In the genomic region with DNA sequence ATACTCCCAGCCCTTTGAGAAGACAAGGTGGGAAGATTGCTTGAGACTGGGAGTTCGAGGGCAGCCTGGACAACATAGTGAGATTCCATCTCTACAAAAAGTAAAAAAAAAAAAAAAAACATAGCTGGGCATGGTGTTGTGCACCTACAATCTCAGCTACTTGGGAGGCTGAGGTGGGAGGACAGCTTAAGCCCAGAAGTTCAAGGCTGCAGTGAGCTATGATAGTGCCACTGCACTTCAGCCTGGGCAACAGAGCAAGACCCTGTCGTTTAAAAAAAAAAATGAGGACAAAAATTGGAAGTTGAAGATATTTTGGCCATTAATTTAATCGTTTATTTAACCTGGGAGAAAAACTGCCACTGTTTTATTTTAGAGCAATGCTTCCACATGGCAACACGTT, we compare ENCODE assay signal across 1 cellular context.
TF ChIP-seq lines count a peak whose summit lies in the region.

No MANE protein-coding gene starts in this region.

TF ChIP-seq in A549, 52 proteins besides CTCF, POLR2A, EP300 and RAD21 (continued from another document):
- TF ChIP-seq JUNB (IDR thresholded peaks at IDR 0.05) = no peak
